Comparison of ENCODE assay signal across 25 cellular contexts in genomic region chr18:2794159-2794558, GRCh38.
"Had no signal": no experiment of that assay in that cellular context is flagged by ENCODE, and none has a peak within 500 bp of the region (broad histone marks: within the 10 kb centered on the region; RNA-seq: fewer than 3 reads in every experiment).

No MANE protein-coding gene starts in this region.

- H3K4me3 Mint-ChIP-seq: activated T-cell treated with anti-CD3 and anti-CD28 coated beads, Interleukin-2, amount 50 U/mL, for 4 hours; brain; mesothelial cell of epicardium; naive thymus-derived CD8-positive, alpha-beta T cell; neural progenitor cell; T-cell; T-helper 2 cell treated with Interferon-gamma antibody and Interleukin-4, amounts not matched to agents 5 μg/mL and 100 μg/mL, for 36 hours had no signal

- H3K4me1 Mint-ChIP-seq: brain, mesothelial cell of epicardium, neural progenitor cell had no signal

- H3K4me1 ChIP-seq: heart left ventricle, lower lobe of right lung, neural progenitor cell, spleen, testis had no signal

- H3K27me3 ChIP-seq: heart left ventricle, neural progenitor cell, spleen, testis had no signal

- H3K9me3 Mint-ChIP-seq: activated T-cell treated with anti-CD3 and anti-CD28 coated beads, Interleukin-2, amount 50 U/mL, for 4 hours; brain; mesothelial cell of epicardium; naive thymus-derived CD8-positive, alpha-beta T cell; neural progenitor cell; T-cell; T-helper 2 cell treated with Interferon-gamma antibody and Interleukin-4, amounts not matched to agents 5 μg/mL and 100 μg/mL, for 36 hours had no signal

- H3K4me2 ChIP-seq: neural progenitor cell had no signal

- H3K27ac Mint-ChIP-seq: brain; mesothelial cell of epicardium; neural progenitor cell; progenitor cell of endocrine pancreas; T-cell; T-helper 2 cell treated with Interferon-gamma antibody and Interleukin-4, amounts not matched to agents 5 μg/mL and 100 μg/mL, for 36 hours had no signal

- H2AFZ ChIP-seq: neural progenitor cell had no signal

- H3K27ac ChIP-seq: epithelial cell of prostate, heart left ventricle, lower lobe of right lung, neural progenitor cell, spleen, testis, VCaP had no signal

- DNase-seq: activated CD4-positive, alpha-beta T cell treated with anti-CD3 and anti-CD28 coated beads for 1 hour; activated CD8-positive, alpha-beta memory T cell treated with anti-CD3 and anti-CD28 coated beads for 24 hours; activated CD8-positive, alpha-beta memory T cell treated with anti-CD3 and anti-CD28 coated beads, Interleukin-2, amount 50 U/mL, for 4 hours; activated effector memory CD4-positive, alpha-beta T cell treated with anti-CD3 and anti-CD28 coated beads, Interleukin-2, amount 50 U/mL, for 16 hours; activated naive CD4-positive, alpha-beta T cell treated with anti-CD3 and anti-CD28 coated beads, Interleukin-2, amount 50 U/mL, for 16 hours; activated T-cell treated with anti-CD3 and anti-CD28 coated beads, Interleukin-2, amount 50 U/mL, for 4 hours; aorta; heart left ventricle; kidney; lower lobe of right lung; naive thymus-derived CD8-positive, alpha-beta T cell; spleen; stimulated activated CD4-positive, alpha-beta T cell treated with anti-CD3 and anti-CD28 coated beads, Interleukin-4, amount 100 ng/mL, for 1 hour; stimulated activated naive CD4-positive, alpha-beta T cell; T-cell; testis; trophoblast cell had no signal

- H3K9me3 ChIP-seq: heart left ventricle, lower lobe of right lung, spleen, testis had no signal

- H3K4me3 ChIP-seq: heart left ventricle, lower lobe of right lung, neural progenitor cell, spleen, testis had no signal

- ATAC-seq: activated T-cell treated with anti-CD3 and anti-CD28 coated beads, Interleukin-2, amount 50 U/mL, for 4 hours; heart left ventricle; left lobe of liver; lower lobe of right lung; naive thymus-derived CD8-positive, alpha-beta T cell; T-cell had no signal

- H3K27me3 Mint-ChIP-seq: brain; naive thymus-derived CD8-positive, alpha-beta T cell; progenitor cell of endocrine pancreas; T-cell had no signal

- H3K9ac ChIP-seq: neural progenitor cell had no signal
